Comparison of ENCODE assay signal across 2 cellular contexts in genomic region chr11:89659414-89659813, GRCh38. TPM values are rescaled to one million over a fixed set of nuclear protein-coding genes. Genes with fewer than 3 reads are reported as not detected.
"Had no signal": no experiment of that assay in that cellular context is flagged by ENCODE, and none has a peak within 500 bp of the region (broad histone marks: within the 10 kb centered on the region; RNA-seq: fewer than 3 reads in every experiment).

No MANE protein-coding gene starts in this region.

RNA-seq across cellular contexts. Expression of gene TRIM77, which starts 50.7 kb away (rescaled TPM):
- total RNA-seq: G401, GM12878 had no signal
- polyA plus RNA-seq: GM12878 had no signal
